Comparison of ENCODE assay signal across 1 cellular context in genomic region chr12:124653169-124653931, GRCh38.
TF ChIP-seq lines count a peak whose summit lies in the region.

No MANE protein-coding gene starts in this region.

TF ChIP-seq in IMR-90, 13 proteins besides CTCF, POLR2A, EP300 and RAD21 (continued from another document):
- no peak for TF ChIP-seq NFE2L2 (IDR thresholded peaks at IDR 0.05; ENCODE audit: low read depth, low read length)
